Comparison of ENCODE assay signal across 1 cellular context in genomic region chr11:46388619-46389449, GRCh38.
TF ChIP-seq lines count a peak whose summit lies in the region.

No MANE protein-coding gene starts in this region.

TF ChIP-seq in GM12878, 131 proteins besides CTCF, POLR2A, EP300 and RAD21:
- TF ChIP-seq EZH2 (IDR thresholded peaks at IDR 0.05; ENCODE audit: borderline replicate concordance, control insufficient read depth, low read depth, low read length) (0 out of 2 replicates have a peak, but pooled peaks have one; percentile 51), KAT2A (conservative IDR thresholded peaks at IDR 0.05; ENCODE audit: control insufficient read depth, low read depth, low read length) (no peak)
